Comparison of ENCODE assay signal across 14 cellular contexts in the genomic region with DNA sequence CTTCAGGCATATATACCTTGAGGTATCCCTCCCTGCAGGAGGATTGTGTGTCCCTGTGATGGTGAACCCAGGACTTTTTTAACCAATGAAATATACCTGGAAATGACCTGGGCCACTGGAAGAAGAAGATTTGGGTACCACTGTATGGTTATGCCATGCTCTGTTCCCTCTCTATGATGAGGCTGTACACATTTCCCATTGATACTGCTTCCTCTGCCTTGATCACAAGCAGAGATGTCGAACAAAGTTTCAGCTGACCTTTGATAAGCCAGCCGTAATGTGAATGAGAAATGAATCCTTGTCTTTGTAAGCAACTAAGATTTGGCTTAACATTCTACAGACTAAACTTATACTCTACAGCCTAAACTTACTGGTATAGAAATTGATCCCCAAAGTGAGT.
DNase-seq lines count a peak whose midpoint lies in the region; ATAC-seq, FAIRE-seq and TF ChIP-seq lines count a peak whose summit lies in the region.
"Had no signal": no experiment of that assay in that cellular context is flagged by ENCODE, and none has a peak within 500 bp of the region (broad histone marks: within the 10 kb centered on the region; RNA-seq: fewer than 3 reads in every experiment).

No MANE protein-coding gene starts in this region.

- ATAC-seq in A549, result no peak
- ATAC-seq in HepG2, result peak; percentile 62

- H2AK5ac ChIP-seq in trophoblast cell (ENCODE audit: low read length), result no peak overlapping the region

- CTCF ChIA-PET in A549 (lab: Yijun Ruan, JAX) (interaction anchor here (0.8 to 1.4 kb wide), 2 partner anchors 10 to 48 kb away, joined by 3 to 4 read pairs; no protein-coding TSS in a partner anchor), endothelial cell of umbilical vein (lab: Charles Lee) (no interaction called here), HepG2 (lab: Yijun Ruan, JAX; ENCODE audit: low intra/inter-chr PET ratio, low total read pairs) (no interaction called here)

- H3K4me1 ChIP-seq in A549, result peaks cover 36% of the 10 kb centered on the region
- peaks cover 19% of the 10 kb centered on the region for H3K4me1 ChIP-seq in endothelial cell of umbilical vein (ENCODE audit: control insufficient read depth, extremely low read depth, insufficient read depth, low read length)
- H3K4me1 ChIP-seq in HepG2 (ENCODE audit: insufficient read depth, low read length), result peaks cover 46% of the 10 kb centered on the region
- peaks cover 5 to 6% of the 10 kb centered on the region in 2 experiments for H3K4me1 ChIP-seq in trophoblast cell (ENCODE audit: control insufficient read depth in 1 of 2, insufficient read depth in 2 of 2, low read length in 2 of 2)
- peaks cover 23% of the 10 kb centered on the region for H3K4me1 ChIP-seq in suprapubic skin
- peaks cover 14% of the 10 kb centered on the region for H3K4me1 ChIP-seq in osteoblast (ENCODE audit: insufficient read depth, low read length)
- H3K4me1 ChIP-seq: BLaER1 had no signal

- H3K4me3 ChIP-seq in A549 (no peak overlapping the region), endothelial cell of umbilical vein (replicated peaks in 1 of 3; ENCODE audit: insufficient read depth in 1 of 3, low read depth in 1 of 3, low read length in 3 of 3) (no peak overlapping the region), HepG2 (replicated peaks in 1 of 3; ENCODE audit: insufficient read depth in 1 of 3, low read depth in 2 of 3, low read length in 3 of 3) (peak overlapping the region in 2 of 3 experiments; percentile 4 to 29; a peak in 2 of 6 replicates), trophoblast cell (ENCODE audit: low read depth, low read length) (no peak overlapping the region), suprapubic skin (no peak overlapping the region), osteoblast (ENCODE audit: insufficient read depth, low read length) (no peak overlapping the region)
- H3K4me3 ChIP-seq: BLaER1 had no signal

- TF ChIP-seq RAD21 in A549 (conservative IDR thresholded peaks at IDR 0.05 in 1 of 2, IDR thresholded peaks at IDR 0.05 in 1 of 2), result no peak
- TF ChIP-seq RAD21 in HepG2 (CRISPR knock-in tag; IDR thresholded peaks at IDR 0.05), result no peak

- in situ Hi-C loops in HepG2 (cut with HindIII; ENCODE audit: extremely low pct_ligation_motif_present, low pct_unique_long_range_greater_than_20kb), result no loop called here

- BruUV-seq in endothelial cell of umbilical vein (replicated peaks; lab: Mats Ljungman, UMichigan) (no TSS peak), HepG2 (replicated peaks; lab: Mats Ljungman, UMichigan) (no TSS peak)

- H3K79me1 ChIP-seq in trophoblast cell (ENCODE audit: low read length), result peaks cover 12% of the 10 kb centered on the region

- H3K79me2 ChIP-seq in endothelial cell of umbilical vein (ENCODE audit: control insufficient read depth, insufficient read depth, low read length) (no peaks in the 10 kb centered on the region), HepG2 (ENCODE audit: insufficient read depth, low read length) (no peaks in the 10 kb centered on the region), trophoblast cell (ENCODE audit: control insufficient read depth, insufficient read depth, low read length, poor library complexity) (no peaks in the 10 kb centered on the region), osteoblast (ENCODE audit: insufficient read depth, low read length) (no peaks in the 10 kb centered on the region)

- H3K27ac ChIP-seq in A549 (peak overlapping the region; percentile 14 to 45; a peak in 4 of 6 replicates), endothelial cell of umbilical vein (ENCODE audit: insufficient read depth, low read depth, low read length) (no peak overlapping the region), HepG2 (ENCODE audit: extremely low read length, insufficient read depth, low read length) (peak overlapping the region; percentile 41), trophoblast cell (ENCODE audit: low read depth, low read length) (no peak overlapping the region), suprapubic skin (no peak overlapping the region), osteoblast (ENCODE audit: low read depth, low read length) (no peak overlapping the region)
- H3K27ac ChIP-seq: 22Rv1, BLaER1 had no signal

- no peak overlapping the region for H4K12ac ChIP-seq in trophoblast cell (ENCODE audit: low read depth, low read length)

- H3K36me3 ChIP-seq in endothelial cell of umbilical vein (ENCODE audit: control insufficient read depth in 2 of 2, extremely low read depth in 1 of 2, insufficient read depth in 2 of 2, low read length in 2 of 2) (no peaks in the 10 kb centered on the region), HepG2 (replicated peaks in 1 of 2; ENCODE audit: control insufficient read depth in 1 of 2, insufficient read depth in 2 of 2, low read length in 2 of 2) (no peaks in the 10 kb centered on the region; a peak in 1 of 5 replicates), trophoblast cell (ENCODE audit: control insufficient read depth in 1 of 2, insufficient read depth in 2 of 2, low read length in 2 of 2) (peaks cover 2% of the 10 kb centered on the region in 2 experiments), suprapubic skin (no peaks in the 10 kb centered on the region), osteoblast (ENCODE audit: insufficient read depth, low read length) (no peaks in the 10 kb centered on the region)
- H3K36me3 ChIP-seq: BLaER1 had no signal

- TF ChIP-seq CTCF in A549 (IDR thresholded peaks at IDR 0.05), result no peak
- no peak for TF ChIP-seq CTCF in endothelial cell of umbilical vein (IDR thresholded peaks at IDR 0.05; ENCODE audit: extremely low read depth in 1 of 2, insufficient read depth in 1 of 2, low read depth in 1 of 2, low read length in 2 of 2)
- TF ChIP-seq CTCF in HepG2 (CRISPR knock-in tag; IDR thresholded peaks at IDR 0.05), result no peak
- no peak for TF ChIP-seq CTCF in suprapubic skin (IDR thresholded peaks at IDR 0.05)
- no peak for TF ChIP-seq CTCF in osteoblast (IDR thresholded peaks at IDR 0.05; ENCODE audit: extremely low read depth, low read depth, low read length)

- no peaks in the 10 kb centered on the region for H3K27me3 ChIP-seq in endothelial cell of umbilical vein (ENCODE audit: control insufficient read depth in 2 of 2, insufficient read depth in 2 of 2, low read length in 2 of 2)
- H3K27me3 ChIP-seq in HepG2 (ENCODE audit: control insufficient read depth in 1 of 2, insufficient read depth in 2 of 2, low read length in 2 of 2), result no peaks in the 10 kb centered on the region
- H3K27me3 ChIP-seq in trophoblast cell (ENCODE audit: insufficient read depth, low read length), result no peaks in the 10 kb centered on the region
- no peaks in the 10 kb centered on the region for H3K27me3 ChIP-seq in suprapubic skin
- no peaks in the 10 kb centered on the region for H3K27me3 ChIP-seq in osteoblast (ENCODE audit: insufficient read depth, low read length)
- H3K27me3 ChIP-seq: BLaER1 had no signal

- no peak for FAIRE-seq in A549 (lab: Jason Lieb, UNC)
- FAIRE-seq in endothelial cell of umbilical vein (lab: Jason Lieb, UNC), result peak; percentile 54
- FAIRE-seq in HepG2 (lab: Jason Lieb, UNC), result no peak

- no peak overlapping the region for H3K23ac ChIP-seq in trophoblast cell (ENCODE audit: low read length)

- H2BK120ac ChIP-seq in trophoblast cell (ENCODE audit: insufficient read depth, low read length, poor library complexity), result no peak overlapping the region

- POLR2A ChIA-PET in A549 (lab: Yijun Ruan, JAX) (no interaction called here), endothelial cell of umbilical vein (lab: Charles Lee) (no interaction called here), HepG2 (lab: Yijun Ruan, JAX) (interaction anchor here (0.8 to 4.7 kb wide), 4 partner anchors 78 to 482 kb away, joined by 3 to 27 read pairs (median 5); a partner anchor contains a TSS)

- H2AFZ ChIP-seq in endothelial cell of umbilical vein (ENCODE audit: low read depth, low read length) (no peak overlapping the region), HepG2 (ENCODE audit: low read length) (peak overlapping the region; percentile 57), trophoblast cell (ENCODE audit: insufficient read depth, low read length, poor library complexity) (no peak overlapping the region), osteoblast (ENCODE audit: low read length) (no peak overlapping the region)

- peak overlapping the region; percentile 45 for H4K91ac ChIP-seq in trophoblast cell (ENCODE audit: low read depth, low read length)

- H3K18ac ChIP-seq in trophoblast cell (ENCODE audit: low read length), result no peak overlapping the region

- H3K14ac ChIP-seq in trophoblast cell (ENCODE audit: low read length), result no peak overlapping the region

- H3K4me2 ChIP-seq in A549, result 0 out of 3 replicates have a peak overlapping the region, but pooled peaks have one; percentile 11
- no peak overlapping the region for H3K4me2 ChIP-seq in endothelial cell of umbilical vein (ENCODE audit: insufficient read depth, low read length)
- H3K4me2 ChIP-seq in HepG2 (ENCODE audit: low read depth, low read length), result peak overlapping the region; percentile 54
- H3K4me2 ChIP-seq in trophoblast cell (ENCODE audit: low read length), result no peak overlapping the region
- H3K4me2 ChIP-seq in osteoblast (ENCODE audit: insufficient read depth, low read length), result no peak overlapping the region
- H3K4me2 ChIP-seq: BLaER1 had no signal

- H3K9me1 ChIP-seq in endothelial cell of umbilical vein (replicated peaks; ENCODE audit: control insufficient read depth, extremely low read depth, insufficient read depth, low read length), result no peaks in the 10 kb centered on the region

- intact Hi-C loops in endothelial cell of umbilical vein (cut with micrococcal nuclease), result no loop called here
- intact Hi-C loops in HepG2 (cut with micrococcal nuclease; ENCODE audit: unreplicated experiment), result no loop called here

- WGBS in A549 (ENCODE audit: missing lambda C conversion rate), result 80% methylated on average over 2 of the region's 2 CpGs
- WGBS in HepG2 (ENCODE audit: low lambda C conversion rate), result 56% methylated on average over 2 of the region's 2 CpGs
- WGBS in trophoblast cell (ENCODE audit: extremely low coverage, insufficient coverage, insufficient read length), result no CpG with 5 or more reads among the region's 2 CpGs
- WGBS in suprapubic skin, result 95% methylated on average over 2 of the region's 2 CpGs

- H2BK5ac ChIP-seq in trophoblast cell (ENCODE audit: low read depth, low read length, poor library complexity), result no peak overlapping the region

- TF ChIP-seq POLR2A in A549 (IDR thresholded peaks at IDR 0.05; ENCODE audit: low read length) (no peak), endothelial cell of umbilical vein (IDR thresholded peaks at IDR 0.05; ENCODE audit: low read depth, low read length) (no peak), HepG2 (IDR thresholded peaks at IDR 0.05; ENCODE audit: insufficient read depth in 1 of 2, low read depth in 2 of 2, low read length in 2 of 2) (no peak), suprapubic skin (IDR thresholded peaks at IDR 0.05) (no peak)

- H2BK12ac ChIP-seq in trophoblast cell (ENCODE audit: low read length), result peak overlapping the region; percentile 46

- H4K8ac ChIP-seq in trophoblast cell (ENCODE audit: low read depth, low read length), result no peak overlapping the region

- H4K20me1 ChIP-seq in endothelial cell of umbilical vein (replicated peaks; ENCODE audit: control insufficient read depth, extremely low read depth, insufficient read depth, low read length) (no peaks in the 10 kb centered on the region), HepG2 (ENCODE audit: insufficient read depth, low read length) (no peaks in the 10 kb centered on the region), osteoblast (ENCODE audit: insufficient read depth, low read length) (no peaks in the 10 kb centered on the region)
- H4K20me1 ChIP-seq: BLaER1 had no signal

- dilution Hi-C loops in endothelial cell of umbilical vein (cut with MboI; ENCODE audit: extremely low pct_ligation_motif_present, low sequenced_read_pairs), result no loop called here

- no peak for DNase-seq in A549 (ENCODE audit: low read depth in 1 of 2, low spot score in 1 of 2)
- DNase-seq in endothelial cell of umbilical vein (ENCODE audit: low read depth, low spot score), result no peak
- no peak for DNase-seq in HepG2 (ENCODE audit: low spot score)
- DNase-seq in trophoblast cell, result no peak
- no peak for DNase-seq in MV-4-11 (lab: John Stamatoyannopoulos, UW)
- DNase-seq in suprapubic skin (ENCODE audit: low spot score in 2 of 2), result no peak
- DNase-seq in osteoblast (ENCODE audit: insufficient read length, low spot score, missing footprints), result no peak
- DNase-seq: CD4-positive, alpha-beta memory T cell; DMS79 treated with DMSO at 0.1 percent for 48 hours; GF-D8; GOT3; H9 had no signal

- no peak overlapping the region for H3K4ac ChIP-seq in trophoblast cell (ENCODE audit: low read depth, low read length)

- H3K9ac ChIP-seq in endothelial cell of umbilical vein (replicated peaks; ENCODE audit: extremely low read depth, insufficient read depth, low read length) (no peak overlapping the region), HepG2 (ENCODE audit: insufficient read depth, low read depth, low read length) (peak overlapping the region; percentile 14; the same call in 1 of the 2 replicates), trophoblast cell (ENCODE audit: low read length) (no peak overlapping the region)
- H3K9ac ChIP-seq: BLaER1 had no signal

- H3K9me3 ChIP-seq in A549, result no peaks in the 10 kb centered on the region
- no peaks in the 10 kb centered on the region for H3K9me3 ChIP-seq in endothelial cell of umbilical vein (replicated peaks; ENCODE audit: control insufficient read depth, insufficient read depth, low read length)
- peaks cover 11% of the 10 kb centered on the region; the same call in 1 of the 2 replicates for H3K9me3 ChIP-seq in HepG2 (ENCODE audit: low read length)
- H3K9me3 ChIP-seq in trophoblast cell (ENCODE audit: insufficient read depth, low read depth, low read length), result peaks cover 2% of the 10 kb centered on the region
- H3K9me3 ChIP-seq in suprapubic skin, result peaks cover 9% of the 10 kb centered on the region
- H3K9me3 ChIP-seq in osteoblast (ENCODE audit: low read depth, low read length), result no peaks in the 10 kb centered on the region

- TF ChIP-seq EP300 in A549 (IDR thresholded peaks at IDR 0.05) (no peak), HepG2 (IDR thresholded peaks at IDR 0.05; ENCODE audit: low read depth in 2 of 2, low read length in 2 of 2) (no peak), HepG2 (CRISPR knock-in tag; IDR thresholded peaks at IDR 0.05; ENCODE audit: borderline replicate concordance) (no peak), suprapubic skin (IDR thresholded peaks at IDR 0.05) (no peak)

Comparison
In these comparisons a context has a peak if more than half of its experiments do, and no peak if none do; other contexts are left out.
1. H3K27ac ChIP-seq: peak in A549 (2 of 2) and HepG2 (single experiment); none in endothelial cell of umbilical vein (single experiment), trophoblast cell (single experiment), suprapubic skin (single experiment) and osteoblast (single experiment).
2. H3K4me2 ChIP-seq: peak in A549 (single experiment) and HepG2 (single experiment); none in endothelial cell of umbilical vein (single experiment), trophoblast cell (single experiment) and osteoblast (single experiment).
3. H3K4me3 ChIP-seq: peak in HepG2 (2 of 3); none in A549 (single experiment), endothelial cell of umbilical vein (0 of 3), trophoblast cell (single experiment), suprapubic skin (single experiment) and osteoblast (single experiment).